ENCODE assay signal across 8 cellular contexts in genomic region chr5:154754460-154755360, GRCh38. TPM values are rescaled to one million over a fixed set of nuclear protein-coding genes. Genes with fewer than 3 reads are reported as not detected.
DNase-seq lines count a peak whose midpoint lies in the region; ATAC-seq and TF ChIP-seq lines count a peak whose summit lies in the region.

No MANE protein-coding gene starts in this region.

- TF ChIP-seq CTCF in LNCAP (IDR thresholded peaks at IDR 0.05) (peak; percentile 50; the same call in 1 of the 2 replicates), fibroblast of mammary gland (conservative IDR thresholded peaks at IDR 0.05; ENCODE audit: control insufficient read depth, insufficient read depth, low read depth, low read length) (peak; percentile 26)

- POLR2A ChIA-PET in naive thymus-derived CD8-positive, alpha-beta T cell (lab: Charles Lee), result interaction anchor here (0.5 to 2.4 kb wide), 5 partner anchors 34 to 145 kb away, joined by 3 to 12 read pairs (median 4); partner anchors contain the start of gene CNOT8

- H3K4me1 ChIP-seq in ES-I3 (ENCODE audit: insufficient read depth, low read length), result peaks cover 19% of the 10 kb centered on the region

- peaks cover 34% of the 10 kb centered on the region for H3K4me1 Mint-ChIP-seq in activated T-helper 2 cell treated with anti-CD3 and anti-CD28 coated beads, Interferon-gamma antibody, Interleukin-2, Interleukin-4, amounts not matched to agents 10 μg/mL and 5 μg/mL and 100 μg/mL, durations not matched to agents 14 hours and 24 hours and 36 hours (ENCODE audit: low read depth)
- H3K4me1 Mint-ChIP-seq in naive thymus-derived CD8-positive, alpha-beta T cell, result peaks cover 25 to 46% (median 38%) of the 10 kb centered on the region in 4 donors
- peaks cover 24 to 49% of the 10 kb centered on the region in 2 donors for H3K4me1 Mint-ChIP-seq in stimulated activated naive B cell treated with anti-CD40 and anti-IgM and Interleukin-4, amounts not matched to agents 10 μg/mL and 1 μg/mL and 100 μg/mL, for 72 hours

- H3K36me3 Mint-ChIP-seq in activated T-helper 2 cell treated with anti-CD3 and anti-CD28 coated beads, Interferon-gamma antibody, Interleukin-2, Interleukin-4, amounts not matched to agents 10 μg/mL and 5 μg/mL and 100 μg/mL, durations not matched to agents 14 hours and 24 hours and 36 hours (ENCODE audit: low read depth), result peaks cover 22% of the 10 kb centered on the region
- H3K36me3 Mint-ChIP-seq in naive thymus-derived CD8-positive, alpha-beta T cell, result no peaks in the 10 kb centered on the region
- peaks cover 2 to 10% of the 10 kb centered on the region in 2 donors for H3K36me3 Mint-ChIP-seq in stimulated activated naive B cell treated with anti-CD40 and anti-IgM and Interleukin-4, amounts not matched to agents 10 μg/mL and 1 μg/mL and 100 μg/mL, for 72 hours

- peak overlapping the region; percentile 91 for H3K4me3 ChIP-seq in fibroblast of mammary gland (ENCODE audit: control insufficient read depth, low read depth, low read length)

- H3K9ac ChIP-seq in ES-I3 (ENCODE audit: low read depth, low read length), result peak overlapping the region; percentile 82

- no peaks in the 10 kb centered on the region for H3K36me3 ChIP-seq in ES-I3 (ENCODE audit: insufficient read depth, low read length)

- H3K27ac Mint-ChIP-seq in activated T-helper 2 cell treated with anti-CD3 and anti-CD28 coated beads, Interferon-gamma antibody, Interleukin-2, Interleukin-4, amounts not matched to agents 10 μg/mL and 5 μg/mL and 100 μg/mL, durations not matched to agents 14 hours and 24 hours and 36 hours, result peak overlapping the region; percentile 97
- H3K27ac Mint-ChIP-seq in naive thymus-derived CD8-positive, alpha-beta T cell, result peak overlapping the region; percentile 92 to 99 (median 98)
- H3K27ac Mint-ChIP-seq in stimulated activated naive B cell treated with anti-CD40 and anti-IgM and Interleukin-4, amounts not matched to agents 10 μg/mL and 1 μg/mL and 100 μg/mL, for 72 hours, result peak overlapping the region; percentile 97

- ATAC-seq in naive thymus-derived CD8-positive, alpha-beta T cell, result peak; percentile 84 to 92
- ATAC-seq in stimulated activated naive B cell treated with anti-CD40 and anti-IgM and Interleukin-4, amounts not matched to agents 10 μg/mL and 1 μg/mL and 100 μg/mL, for 72 hours (replicated peaks), result peak; percentile 91 to 92

- DNase-seq in H4 (ENCODE audit: low spot score) (peak; percentile 99), RPMI7951 (ENCODE audit: low read depth) (peak; percentile 97), fibroblast of mammary gland (ENCODE audit: low read depth) (peak; percentile 98)
- peak; percentile 99 for DNase-seq in activated T-helper 2 cell treated with anti-CD3 and anti-CD28 coated beads, Interferon-gamma antibody, Interleukin-2, Interleukin-4, amounts not matched to agents 10 μg/mL and 5 μg/mL and 100 μg/mL, durations not matched to agents 14 hours and 24 hours and 36 hours (ENCODE audit: low spot score)
- DNase-seq in naive thymus-derived CD8-positive, alpha-beta T cell, result peak; percentile 96 to 100 (median 99)
- DNase-seq in stimulated activated naive B cell treated with anti-CD40 and anti-IgM and Interleukin-4, amounts not matched to agents 10 μg/mL and 1 μg/mL and 100 μg/mL, for 72 hours, result peak; percentile 99

- no peaks in the 10 kb centered on the region for H3K9me3 ChIP-seq in ES-I3 (ENCODE audit: control insufficient read depth, insufficient read depth, low read length)

- intact Hi-C loops in activated T-helper 2 cell treated with anti-CD3 and anti-CD28 coated beads, Interferon-gamma antibody, Interleukin-2, Interleukin-4, amounts not matched to agents 10 μg/mL and 5 μg/mL and 100 μg/mL, durations not matched to agents 14 hours and 24 hours and 36 hours (cut with micrococcal nuclease), result loop anchor here (1.0 to 10.0 kb wide), 6 partner anchors 72 to 560 kb away; partner anchors contain the start of genes CNOT8, GALNT10, MRPL22 and SAP30L

- H3K9me3 Mint-ChIP-seq in activated T-helper 2 cell treated with anti-CD3 and anti-CD28 coated beads, Interferon-gamma antibody, Interleukin-2, Interleukin-4, amounts not matched to agents 10 μg/mL and 5 μg/mL and 100 μg/mL, durations not matched to agents 14 hours and 24 hours and 36 hours, result no peaks in the 10 kb centered on the region
- H3K9me3 Mint-ChIP-seq in naive thymus-derived CD8-positive, alpha-beta T cell, result no peaks in the 10 kb centered on the region
- no peaks in the 10 kb centered on the region for H3K9me3 Mint-ChIP-seq in stimulated activated naive B cell treated with anti-CD40 and anti-IgM and Interleukin-4, amounts not matched to agents 10 μg/mL and 1 μg/mL and 100 μg/mL, for 72 hours

- no peaks in the 10 kb centered on the region for H3K27me3 Mint-ChIP-seq in activated T-helper 2 cell treated with anti-CD3 and anti-CD28 coated beads, Interferon-gamma antibody, Interleukin-2, Interleukin-4, amounts not matched to agents 10 μg/mL and 5 μg/mL and 100 μg/mL, durations not matched to agents 14 hours and 24 hours and 36 hours (ENCODE audit: low read depth)
- H3K27me3 Mint-ChIP-seq in naive thymus-derived CD8-positive, alpha-beta T cell, result no peaks in the 10 kb centered on the region
- no peaks in the 10 kb centered on the region for H3K27me3 Mint-ChIP-seq in stimulated activated naive B cell treated with anti-CD40 and anti-IgM and Interleukin-4, amounts not matched to agents 10 μg/mL and 1 μg/mL and 100 μg/mL, for 72 hours

- H3K4me3 Mint-ChIP-seq in activated T-helper 2 cell treated with anti-CD3 and anti-CD28 coated beads, Interferon-gamma antibody, Interleukin-2, Interleukin-4, amounts not matched to agents 10 μg/mL and 5 μg/mL and 100 μg/mL, durations not matched to agents 14 hours and 24 hours and 36 hours (ENCODE audit: low read depth), result peak overlapping the region; percentile 84
- peak overlapping the region; percentile 83 to 94 (median 92) for H3K4me3 Mint-ChIP-seq in naive thymus-derived CD8-positive, alpha-beta T cell
- H3K4me3 Mint-ChIP-seq in stimulated activated naive B cell treated with anti-CD40 and anti-IgM and Interleukin-4, amounts not matched to agents 10 μg/mL and 1 μg/mL and 100 μg/mL, for 72 hours, result peak overlapping the region; percentile 89 to 97

RNA-seq across cellular contexts. Expression of gene LARP1, which starts 0.5 kb away (rescaled TPM):
- total RNA-seq in H4 (2014; rRNA removed; shearing (Covaris generic)), result 44.3 and 48.5 TPM in 2 replicates
- 32.4 and 33.5 TPM in 2 replicates for total RNA-seq in RPMI7951 (2014; rRNA removed; shearing (Covaris generic))
- 278 and 301 TPM in 2 replicates for total RNA-seq in activated T-helper 2 cell treated with anti-CD3 and anti-CD28 coated beads, Interferon-gamma antibody, Interleukin-2, Interleukin-4, amounts not matched to agents 10 μg/mL and 5 μg/mL and 100 μg/mL, durations not matched to agents 14 hours and 24 hours and 36 hours
- total RNA-seq in naive thymus-derived CD8-positive, alpha-beta T cell, result 100 to 1,000 TPM; 177 to 180 TPM
- 10 to 100 TPM; 10.9 to 29.4 (median 13.8) TPM for polyA plus RNA-seq in naive thymus-derived CD8-positive, alpha-beta T cell

Comparison
In these comparisons a context has a peak if more than half of its experiments do, and no peak if none do; other contexts are left out.
1. Peak in every context shown above with its lines: DNase-seq, ATAC-seq and H3K4me3 ChIP-seq.